Comparison of ENCODE assay signal across 24 cellular contexts in genomic region chr1:235102259-235102582, GRCh38.
"Had no signal": no experiment of that assay in that cellular context is flagged by ENCODE, and none has a peak within 500 bp of the region (broad histone marks: within the 10 kb centered on the region; RNA-seq: fewer than 3 reads in every experiment).

No MANE protein-coding gene starts in this region.

- H3K9me3 Mint-ChIP-seq: mesothelial cell of epicardium; nephron progenitor cell; stimulated activated naive CD8-positive, alpha-beta T cell treated with anti-CD3 and anti-CD28 coated beads, Interleukin-15, amount 100 ng/mL, for 72 hours had no signal

- H3K4me3 Mint-ChIP-seq: mesothelial cell of epicardium, nephron progenitor cell had no signal

- H3K27ac ChIP-seq: epithelial cell of prostate, gastrocnemius medialis, prostate gland, right atrium auricular region, thyroid gland, vagina had no signal

- H3K4me3 ChIP-seq: gastrocnemius medialis, lung, mucosa of descending colon, prostate gland, right atrium auricular region, smooth muscle cell, thyroid gland, vagina had no signal

- H3K9me3 ChIP-seq: gastrocnemius medialis, mucosa of descending colon, prostate gland, right atrium auricular region, thyroid gland, vagina had no signal

- ATAC-seq: esophagus mucosa; gastrocnemius medialis; left lobe of liver; mucosa of descending colon; stimulated activated naive CD8-positive, alpha-beta T cell treated with anti-CD3 and anti-CD28 coated beads, Interleukin-15, amount 100 ng/mL, for 72 hours had no signal

- DNase-seq: cortex of kidney; effector CD4-positive, alpha-beta T cell; gastrocnemius medialis; kidney; mesenchymal stem cell; mucosa of descending colon; nephron progenitor cell; nucleus accumbens; stimulated activated CD4-positive, alpha-beta T cell treated with anti-CD3 and anti-CD28 coated beads, Interleukin-12 subunit alpha, Interleukin-12 subunit beta, amount 100 ng/mL, for 4 hours; stimulated activated CD4-positive, alpha-beta T cell treated with anti-CD3 and anti-CD28 coated beads, Interleukin-1b, Interleukin-23, amount 100 ng/mL, for 48 hours; stimulated activated CD4-positive, alpha-beta T cell treated with anti-CD3 and anti-CD28 coated beads, Interleukin-4, amount 100 ng/mL, for 1 hour; stimulated activated CD8-positive, alpha-beta memory T cell treated with anti-CD3 and anti-CD28 coated beads, Interleukin-4, amount 100 ng/mL, for 48 hours; stimulated activated naive CD8-positive, alpha-beta T cell treated with anti-CD3 and anti-CD28 coated beads, Interleukin-15, amount 100 ng/mL, for 72 hours; thyroid gland; trophoblast cell had no signal

- H3K4me1 ChIP-seq: prostate gland, right atrium auricular region, thyroid gland had no signal

- FAIRE-seq: kidney had no signal

- H3K27ac Mint-ChIP-seq: nephron progenitor cell; stimulated activated naive CD8-positive, alpha-beta T cell treated with anti-CD3 and anti-CD28 coated beads, Interleukin-15, amount 100 ng/mL, for 72 hours had no signal

- H3K4me2 ChIP-seq: smooth muscle cell had no signal

- H3K27me3 ChIP-seq: gastrocnemius medialis, right atrium auricular region, thyroid gland, vagina had no signal

- H3K36me3 ChIP-seq: gastrocnemius medialis, prostate gland, right atrium auricular region, thyroid gland, vagina had no signal
